In the genomic region with DNA sequence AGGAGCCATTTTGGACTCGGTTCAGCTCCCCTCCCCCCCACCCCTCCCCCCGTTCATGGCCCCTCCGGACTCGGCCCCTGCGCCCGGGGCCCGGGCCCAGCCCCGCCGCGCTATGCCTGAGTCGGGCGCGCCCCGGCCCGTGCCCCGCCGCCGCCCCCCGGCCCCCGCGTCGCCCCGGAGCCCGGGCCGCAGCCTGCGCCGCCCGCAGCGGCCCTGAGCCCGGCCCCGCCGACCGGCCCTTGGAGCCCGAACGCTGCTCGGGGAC, we compare ENCODE assay signal across 8 cellular contexts. TPM values are rescaled to one million over a fixed set of nuclear protein-coding genes. Genes with fewer than 3 reads are reported as not detected.
DNase-seq lines count a peak whose midpoint lies in the region; ATAC-seq, FAIRE-seq and TF ChIP-seq lines count a peak whose summit lies in the region.

No MANE protein-coding gene starts in this region.

- no peak for TF ChIP-seq CTCF in gastroesophageal sphincter (IDR thresholded peaks at IDR 0.05)

- no peak for FAIRE-seq in small intestine (lab: Jason Lieb, UNC)

- H3K27me3 ChIP-seq in gastroesophageal sphincter (no peaks in the 10 kb centered on the region), small intestine (ENCODE audit: control insufficient read depth in 2 of 2, insufficient read depth in 2 of 2, low read length in 2 of 2) (no peaks in the 10 kb centered on the region)

- H3K4me3 ChIP-seq in SK-N-MC (peak overlapping the region; percentile 81), gastroesophageal sphincter (peak overlapping the region; percentile 69 to 95), small intestine (ENCODE audit: low read depth in 1 of 2, low read length in 2 of 2) (peak overlapping the region; percentile 73 to 89)

- no peaks in the 10 kb centered on the region for H3K36me3 ChIP-seq in SK-N-MC (ENCODE audit: insufficient read depth, low read length)
- no peaks in the 10 kb centered on the region for H3K36me3 ChIP-seq in gastroesophageal sphincter
- H3K36me3 ChIP-seq in small intestine (ENCODE audit: control insufficient read depth in 2 of 2, insufficient read depth in 2 of 2, low read length in 2 of 2), result no peaks in the 10 kb centered on the region

- H3K4me1 ChIP-seq in gastroesophageal sphincter (peaks cover 0 to 51% (median 13%) of the 10 kb centered on the region in 3 donors), small intestine (ENCODE audit: control insufficient read depth in 2 of 2, insufficient read depth in 1 of 2, low read depth in 1 of 2, low read length in 1 of 2) (peaks cover 0 to 2% of the 10 kb centered on the region in 2 donors)

- no peak for DNase-seq in SK-N-MC (ENCODE audit: low read depth, low spot score)
- DNase-seq in small intestine, result no peak
- no peak for DNase-seq in GM03348 (ENCODE audit: low spot score)
- DNase-seq in NCI-H1417 treated with DMSO at 0.1 percent for 48 hours (lab: John Stamatoyannopoulos, UW), result no peak
- DNase-seq in activated CD4-positive, alpha-beta T cell treated with anti-CD3 and anti-CD28 coated beads, Interleukin-2, amount 50 U/mL, for 48 hours, result no peak

- TF ChIP-seq POLR2A in gastroesophageal sphincter (IDR thresholded peaks at IDR 0.05), result no peak

- no peak for TF ChIP-seq EP300 in gastroesophageal sphincter (IDR thresholded peaks at IDR 0.05)

- peak overlapping the region; percentile 86 for H3K9ac ChIP-seq in SK-N-MC (ENCODE audit: insufficient read length)

- H3K27ac ChIP-seq in SK-N-MC, result no peak overlapping the region; the same call in 1 of the 2 replicates
- peak overlapping the region; percentile 40 to 94 (median 89) for H3K27ac ChIP-seq in gastroesophageal sphincter
- peak overlapping the region; percentile 87 to 94 for H3K27ac ChIP-seq in small intestine (ENCODE audit: low read depth in 1 of 2, low read length in 1 of 2)

- ATAC-seq in GM21528 (IDR thresholded peaks at IDR 0.05; ENCODE audit: low FRiP score, unreplicated experiment), result peak; percentile 29
- ATAC-seq in gastroesophageal sphincter, result no peak
- ATAC-seq in GM18498 (IDR thresholded peaks at IDR 0.05; ENCODE audit: unreplicated experiment), result no peak

- H3K9me3 ChIP-seq in SK-N-MC (ENCODE audit: low read depth, low read length), result no peaks in the 10 kb centered on the region
- no peaks in the 10 kb centered on the region for H3K9me3 ChIP-seq in gastroesophageal sphincter
- no peaks in the 10 kb centered on the region for H3K9me3 ChIP-seq in small intestine (ENCODE audit: control insufficient read depth, low read depth)

- WGBS in gastroesophageal sphincter (ENCODE audit: low coverage in 1 of 2), 2 donors, result no CpG with 5 or more reads among the region's 36 CpGs
- 0 to 6% (median 1%) methylated on average over 7 to 36 of the region's 36 CpGs for WGBS in small intestine, 3 donors

RNA-seq across cellular contexts. Expression of a gene that starts 0.2 kb away (rescaled TPM):
- 1 to 10 TPM; 5.5 to 9.2 (median 7.6) TPM for total RNA-seq in gastroesophageal sphincter
- polyA plus RNA-seq in small intestine, result 1 to 10 TPM in 1 of 3 donors, under 1 TPM in 2; 0.22 to 1.5 (median 0.81) TPM

RNA-seq across cellular contexts. Expression of a gene that starts 42.3 kb away (rescaled TPM):
- total RNA-seq in gastroesophageal sphincter, result 10 to 100 TPM; 10.5 to 38.3 (median 19.3) TPM
- polyA plus RNA-seq in small intestine, result 1 to 10 TPM; 1.3 to 4.5 (median 3.0) TPM
